ENCODE assay signal across 8 cellular contexts in the genomic region with DNA sequence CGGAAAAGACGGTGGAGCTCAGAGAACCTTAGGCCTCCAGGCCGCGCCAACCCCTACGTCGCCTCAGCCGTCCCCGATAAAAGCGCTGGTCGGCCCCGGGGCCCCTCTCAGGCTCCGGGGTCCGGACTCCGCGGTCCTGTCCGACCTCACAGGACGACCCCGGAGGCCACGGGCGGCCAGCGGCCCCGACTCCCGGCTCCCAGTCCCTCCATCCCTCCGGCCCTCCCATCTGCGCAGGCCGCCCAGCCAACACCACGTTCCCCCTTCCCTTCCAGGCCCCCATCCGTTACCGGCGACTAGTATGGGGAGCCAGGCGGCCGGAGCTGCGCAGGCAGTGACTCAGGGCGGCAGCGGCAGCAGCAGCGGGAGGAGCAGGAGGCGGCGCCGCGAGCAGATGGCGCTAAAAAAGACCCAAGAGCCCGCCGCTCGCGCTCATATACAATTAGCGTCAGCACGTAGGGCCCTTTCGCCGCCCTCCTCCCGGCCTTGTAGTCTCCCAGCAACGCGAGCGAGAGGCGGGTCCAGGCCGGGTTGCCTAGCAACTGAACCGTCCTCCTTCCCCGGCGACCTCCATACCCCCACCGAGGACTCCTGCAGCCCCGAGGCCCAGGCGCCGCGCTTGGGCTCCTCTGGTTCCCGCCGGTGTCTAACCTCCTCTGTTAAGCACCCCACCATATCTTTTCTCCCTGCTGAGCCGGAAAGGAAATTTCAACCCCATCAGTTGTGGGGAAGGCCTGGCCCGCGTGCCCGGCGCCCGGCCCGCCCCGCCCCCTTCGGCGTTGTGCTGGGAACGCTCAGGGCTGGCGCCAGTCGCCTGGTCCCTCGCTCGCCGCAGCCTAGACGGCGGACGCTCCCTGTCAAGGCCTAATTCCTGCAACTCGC. TPM values are rescaled to one million over a fixed set of nuclear protein-coding genes. Genes with fewer than 3 reads are reported as not detected.
DNase-seq lines count a peak whose midpoint lies in the region; ATAC-seq and TF ChIP-seq lines count a peak whose summit lies in the region.

A gene with protein sequence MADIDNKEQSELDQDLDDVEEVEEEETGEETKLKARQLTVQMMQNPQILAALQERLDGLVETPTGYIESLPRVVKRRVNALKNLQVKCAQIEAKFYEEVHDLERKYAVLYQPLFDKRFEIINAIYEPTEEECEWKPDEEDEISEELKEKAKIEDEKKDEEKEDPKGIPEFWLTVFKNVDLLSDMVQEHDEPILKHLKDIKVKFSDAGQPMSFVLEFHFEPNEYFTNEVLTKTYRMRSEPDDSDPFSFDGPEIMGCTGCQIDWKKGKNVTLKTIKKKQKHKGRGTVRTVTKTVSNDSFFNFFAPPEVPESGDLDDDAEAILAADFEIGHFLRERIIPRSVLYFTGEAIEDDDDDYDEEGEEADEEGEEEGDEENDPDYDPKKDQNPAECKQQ (minus strand): TSS at position 409 of the 882 bp plus-strand sequence. CDS start 10,466 bp downstream, outside the sequence.

- peak within 1 kb of the TSS; percentile 91 for H3K4me3 Mint-ChIP-seq in endodermal cell

- ATAC-seq in GM21381 (IDR thresholded peaks at IDR 0.05; ENCODE audit: unreplicated experiment), result peak; percentile 89

- TF ChIP-seq CTCF in endodermal cell (conservative IDR thresholded peaks at IDR 0.05), result no peak

- peak within 1 kb of the TSS; percentile 100 for H3K9ac ChIP-seq in NT2/D1 (ENCODE audit: insufficient read length, low read depth)
- H3K9ac ChIP-seq in endodermal cell (ENCODE audit: extremely low read depth, low read length, poor library complexity, severe bottlenecking), result peak within 1 kb of the TSS; percentile 91

- H3K27ac Mint-ChIP-seq in endodermal cell, result peak within 1 kb of the TSS; percentile 99

- peaks cover 17% of the 10 kb centered on the region for H3K36me3 Mint-ChIP-seq in endodermal cell (ENCODE audit: low read depth)

- H3K9me3 ChIP-seq in NT2/D1 (ENCODE audit: insufficient read depth, low read length), result no peaks in the 10 kb centered on the region
- H3K9me3 ChIP-seq in endodermal cell (ENCODE audit: control insufficient read depth, low read length), result no peaks in the 10 kb centered on the region
- no peaks in the 10 kb centered on the region for H3K9me3 ChIP-seq in mesodermal cell (ENCODE audit: control insufficient read depth, low read length)

- WGBS in endodermal cell (ENCODE audit: insufficient coverage in 1 of 2, insufficient read length in 1 of 2), 2 experiments, result 0% methylated on average over 20 to 85 of the region's 85 CpGs
- 0% methylated on average over 37 to 81 of the region's 85 CpGs for WGBS in mesodermal cell (ENCODE audit: insufficient coverage in 2 of 2), 2 experiments

- no peaks in the 10 kb centered on the region for H3K9me3 Mint-ChIP-seq in endodermal cell

- H3K4me1 Mint-ChIP-seq in endodermal cell, result peaks cover 23% of the 10 kb centered on the region

- H3K27ac ChIP-seq in endodermal cell (ENCODE audit: low read depth, low read length) (peak within 1 kb of the TSS; percentile 99), mesodermal cell (ENCODE audit: low read depth, low read length, severe bottlenecking) (peak within 1 kb of the TSS; percentile 98)

- H3K27me3 ChIP-seq in NT2/D1 (ENCODE audit: insufficient read depth, insufficient read length) (no peaks in the 10 kb centered on the region), endodermal cell (ENCODE audit: control insufficient read depth, insufficient read depth, low read length, poor library complexity, severe bottlenecking) (no peaks in the 10 kb centered on the region)

- H3K27me3 Mint-ChIP-seq in endodermal cell (ENCODE audit: insufficient read depth), result no peaks in the 10 kb centered on the region

- H3K4me3 ChIP-seq in NT2/D1 (ENCODE audit: insufficient read length, low read depth) (peak within 1 kb of the TSS; percentile 95), endodermal cell (ENCODE audit: low read length) (peak within 1 kb of the TSS; percentile 95), mesodermal cell (ENCODE audit: extremely low read depth, insufficient read depth, low read length, poor library complexity, severe bottlenecking) (peak within 1 kb of the TSS; percentile 93)

- DNase-seq in COR-L47 (lab: John Stamatoyannopoulos, UW) (peak; percentile 99), HUDEP-2 (lab: John Stamatoyannopoulos, UW; ENCODE audit: unreplicated experiment in 76 of 76) (peak; percentile 23 to 96 (median 90)), NT2/D1 (ENCODE audit: low read depth, low spot score) (peak; percentile 98), endodermal cell (peak; percentile 100)
- DNase-seq in activated CD8-positive, alpha-beta memory T cell treated with anti-CD3 and anti-CD28 coated beads, Interleukin-2, amount 50 U/mL, for 1 hour (ENCODE audit: extremely low read depth), result peak; percentile 92
- peak; percentile 94 to 95 for DNase-seq in stimulated activated CD8-positive, alpha-beta memory T cell treated with anti-CD3 and anti-CD28 coated beads, Interleukin-15, amount 100 ng/mL, for 4 hours (ENCODE audit: low read depth in 2 of 2)

- peaks cover 3% of the 10 kb centered on the region for H3K4me1 ChIP-seq in NT2/D1 (ENCODE audit: insufficient read depth, insufficient read length)
- peaks cover 6% of the 10 kb centered on the region for H3K4me1 ChIP-seq in endodermal cell (ENCODE audit: control insufficient read depth, insufficient read depth, low read length)
- peaks cover 7% of the 10 kb centered on the region for H3K4me1 ChIP-seq in mesodermal cell (ENCODE audit: control insufficient read depth, insufficient read depth, low read length, poor library complexity, severe bottlenecking)

- H3K36me3 ChIP-seq in NT2/D1 (ENCODE audit: insufficient read depth, insufficient read length, low read length) (peaks cover 41% of the 10 kb centered on the region), endodermal cell (ENCODE audit: control insufficient read depth, insufficient read depth, low read length) (peaks cover 17% of the 10 kb centered on the region), mesodermal cell (ENCODE audit: control insufficient read depth, insufficient read depth, low read length) (peaks cover 20% of the 10 kb centered on the region)

RNA-seq across cellular contexts. Expression of the gene that starts here (rescaled TPM):
- 100 to 1,000 TPM; 711 to 829 TPM for total RNA-seq in endodermal cell
- polyA plus RNA-seq in endodermal cell (2013, experiment 1 of 2), result 1,267 TPM
- polyA plus RNA-seq in endodermal cell (2013, experiment 2 of 2), result 1,250 TPM
- polyA plus RNA-seq in mesodermal cell (2013, experiment 1 of 2), result 1,118 TPM
- 1,260 TPM for polyA plus RNA-seq in mesodermal cell (2013, experiment 2 of 2)

Comparison
In these comparisons a context has a peak if more than half of its experiments do, and no peak if none do; other contexts are left out.
1. Peak in every context shown above with its lines: DNase-seq, ATAC-seq, H3K4me3 ChIP-seq and H3K27ac ChIP-seq.